ENCODE assay signal across 8 cellular contexts in genomic region chr10:97320480-97321031, GRCh38. TPM values are rescaled to one million over a fixed set of nuclear protein-coding genes. Genes with fewer than 3 reads are reported as not detected.
DNase-seq lines count a peak whose midpoint lies in the region; ATAC-seq lines count a peak whose summit lies in the region.

No MANE protein-coding gene starts in this region.

- no peaks in the 10 kb centered on the region for H3K27me3 Mint-ChIP-seq in activated CD4-positive, alpha-beta T cell treated with anti-CD3 and anti-CD28 coated beads for 36 hours
- no peaks in the 10 kb centered on the region for H3K27me3 Mint-ChIP-seq in activated naive CD8-positive, alpha-beta T cell

- peak overlapping the region; percentile 72 for H3K4me3 ChIP-seq in iPS-11a (ENCODE audit: low read depth, low read length)

- POLR2A ChIA-PET in activated CD4-positive, alpha-beta T cell treated with anti-CD3 and anti-CD28 coated beads for 36 hours (lab: Charles Lee): interaction anchor here (1.6 to 3.0 kb wide), 2 partner anchors 12 to 28 kb away, joined by 4 to 27 read pairs; partner anchors contain the start of genes ARHGAP19 and FRAT2

- intact Hi-C loops in activated CD4-positive, alpha-beta T cell treated with anti-CD3 and anti-CD28 coated beads for 36 hours (cut with DNase I, micrococcal nuclease): loop anchor here in 1 of 2 experiments (1.0 to 2.0 kb wide), 2 partner anchors 14 to 42 kb away; partner anchors contain the start of gene FRAT2

- H3K4me3 Mint-ChIP-seq in activated CD4-positive, alpha-beta T cell treated with anti-CD3 and anti-CD28 coated beads for 36 hours: peak overlapping the region; percentile 64
- peak overlapping the region; percentile 92 for H3K4me3 Mint-ChIP-seq in activated naive CD8-positive, alpha-beta T cell

- DNase-seq in activated CD4-positive, alpha-beta T cell treated with anti-CD3 and anti-CD28 coated beads for 36 hours: peak; percentile 48
- no peak for DNase-seq in activated CD4-positive, alpha-beta T cell treated with anti-CD3 and anti-CD28 coated beads for 1 hour
- DNase-seq in stimulated activated CD8-positive, alpha-beta memory T cell treated with anti-CD3 and anti-CD28 coated beads, Interleukin-4, amount 100 ng/mL, for 48 hours: peak; percentile 59
- DNase-seq in kidney tubule cell (ENCODE audit: low spot score): no peak
- DNase-seq in NCI-H1694 (lab: John Stamatoyannopoulos, UW): no peak

- peak overlapping the region; percentile 82 for H3K27ac Mint-ChIP-seq in activated CD4-positive, alpha-beta T cell treated with anti-CD3 and anti-CD28 coated beads for 36 hours
- peak overlapping the region; percentile 93 for H3K27ac Mint-ChIP-seq in activated naive CD8-positive, alpha-beta T cell

- ATAC-seq in activated CD4-positive, alpha-beta T cell treated with anti-CD3 and anti-CD28 coated beads for 36 hours: no peak
- no peak for ATAC-seq in HG03460 (IDR thresholded peaks at IDR 0.05; ENCODE audit: unreplicated experiment)

- H3K9me3 Mint-ChIP-seq in activated CD4-positive, alpha-beta T cell treated with anti-CD3 and anti-CD28 coated beads for 36 hours (ENCODE audit: low read depth): no peaks in the 10 kb centered on the region
- H3K9me3 Mint-ChIP-seq in activated naive CD8-positive, alpha-beta T cell (ENCODE audit: low read depth): no peaks in the 10 kb centered on the region

- CTCF ChIA-PET in activated CD4-positive, alpha-beta T cell treated with anti-CD3 and anti-CD28 coated beads for 36 hours (lab: Charles Lee): interaction anchor here (0.7 to 2.3 kb wide), 9 partner anchors 11 to 141 kb away, joined by 3 to 22 read pairs (median 3); partner anchors contain the start of genes FRAT2 and RRP12

- H3K36me3 Mint-ChIP-seq in activated CD4-positive, alpha-beta T cell treated with anti-CD3 and anti-CD28 coated beads for 36 hours (ENCODE audit: low read depth): no peaks in the 10 kb centered on the region
- no peaks in the 10 kb centered on the region for H3K36me3 Mint-ChIP-seq in activated naive CD8-positive, alpha-beta T cell

- peaks cover 29% of the 10 kb centered on the region for H3K4me1 Mint-ChIP-seq in activated CD4-positive, alpha-beta T cell treated with anti-CD3 and anti-CD28 coated beads for 36 hours
- peaks cover 24% of the 10 kb centered on the region for H3K4me1 Mint-ChIP-seq in activated naive CD8-positive, alpha-beta T cell (ENCODE audit: low read depth)

RNA-seq across cellular contexts. Expression of gene FRAT1, which starts 1.5 kb away (rescaled TPM):
- 1 to 10 TPM; 1.3 to 1.8 TPM for total RNA-seq in activated CD4-positive, alpha-beta T cell treated with anti-CD3 and anti-CD28 coated beads for 36 hours

RNA-seq across cellular contexts. Expression of gene FRAT2, which starts 14.0 kb away (rescaled TPM):
- 1 to 10 TPM; 3.0 to 4.3 TPM for total RNA-seq in activated CD4-positive, alpha-beta T cell treated with anti-CD3 and anti-CD28 coated beads for 36 hours

RNA-seq across cellular contexts. Expression of gene ARHGAP19, which starts 28.1 kb away (rescaled TPM):
- total RNA-seq in activated CD4-positive, alpha-beta T cell treated with anti-CD3 and anti-CD28 coated beads for 36 hours: 10 to 100 TPM; 55.9 to 70.2 TPM

Comparison
In these comparisons a context has a peak if more than half of its experiments do, and no peak if none do; other contexts are left out.
1. DNase-seq: peak in activated CD4-positive, alpha-beta T cell treated with anti-CD3 and anti-CD28 coated beads for 36 hours (single experiment) and stimulated activated CD8-positive, alpha-beta memory T cell treated with anti-CD3 and anti-CD28 coated beads, Interleukin-4, amount 100 ng/mL, for 48 hours (single experiment); none in activated CD4-positive, alpha-beta T cell treated with anti-CD3 and anti-CD28 coated beads for 1 hour (single experiment), kidney tubule cell (single experiment) and NCI-H1694 (single experiment).